ENCODE assay signal across 17 cellular contexts in the genomic region with DNA sequence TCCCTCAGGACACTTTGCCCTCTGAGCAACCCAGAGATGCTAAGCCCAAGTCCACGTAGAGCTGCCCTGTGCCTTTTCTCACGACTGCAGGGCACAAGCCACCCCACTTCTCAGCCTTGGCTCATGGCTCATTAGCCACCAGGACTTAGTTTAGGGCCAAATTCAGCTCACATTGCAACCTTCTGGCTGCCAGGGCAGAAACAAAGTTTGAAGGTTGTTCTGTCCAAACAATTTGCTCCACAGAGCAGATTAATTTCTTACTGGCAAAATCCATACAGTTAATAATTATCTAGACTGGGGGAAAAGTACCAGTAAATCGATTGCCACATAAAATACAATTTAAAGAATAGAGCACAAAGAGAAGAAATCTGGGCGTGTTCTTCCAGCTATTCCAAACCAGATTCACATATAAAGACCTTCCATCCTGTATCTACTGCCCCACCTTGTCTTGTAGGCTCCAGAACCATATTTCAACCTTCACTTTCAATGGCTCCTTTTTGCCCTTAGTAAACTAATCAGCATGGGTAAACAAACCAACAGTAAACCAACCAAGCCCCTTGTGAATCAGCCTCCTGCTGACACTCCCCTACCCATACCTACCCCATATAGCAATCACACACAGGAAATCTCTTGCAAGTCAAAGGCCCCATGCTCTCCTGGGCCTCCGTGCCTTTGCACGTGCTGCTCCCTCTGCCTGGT.
A peak's percentile ranks its signal among the peaks of the same experiment; 100 is the strongest.
DNase-seq lines count a peak whose midpoint lies in the region; ATAC-seq and TF ChIP-seq lines count a peak whose summit lies in the region.
"Had no signal": no experiment of that assay in that cellular context is flagged by ENCODE, and none has a peak within 500 bp of the region (broad histone marks: within the 10 kb centered on the region; RNA-seq: fewer than 3 reads in every experiment).

No MANE protein-coding gene starts in this region.

- H3F3A ChIP-seq in MM.1S (ENCODE audit: insufficient read depth, low read length) = no peaks in the 10 kb centered on the region

- no peak overlapping the region for H2AFZ ChIP-seq in MM.1S (ENCODE audit: low read length)

- no peaks in the 10 kb centered on the region for H3K9me2 ChIP-seq in MM.1S (replicated peaks; ENCODE audit: insufficient read depth, low read length)

- TF ChIP-seq CTCF in HEK293 (tag by site-specific recombination; IDR thresholded peaks at IDR 0.05) = no peak
- TF ChIP-seq CTCF in WTC11 (IDR thresholded peaks at IDR 0.05) = no peak
- TF ChIP-seq CTCF in liver (IDR thresholded peaks at IDR 0.05; ENCODE audit: low read depth, low read length, missing input control) = no peak
- TF ChIP-seq CTCF in MM.1S (IDR thresholded peaks at IDR 0.05; ENCODE audit: low read length) = no peak

- ATAC-seq in WTC11 = no peak
- ATAC-seq in stimulated activated memory B cell treated with anti-CD40 and anti-IgM and Interleukin-4, amounts not matched to agents 10 μg/mL and 1 μg/mL and 100 μg/mL, for 72 hours = no peak
- ATAC-seq: heart left ventricle had no signal

- peaks cover 13% of the 10 kb centered on the region for H3K4me1 Mint-ChIP-seq in WTC11
- H3K4me1 Mint-ChIP-seq in stimulated activated memory B cell treated with anti-CD40 and anti-IgM and Interleukin-4, amounts not matched to agents 10 μg/mL and 1 μg/mL and 100 μg/mL, for 72 hours = peaks cover 57% of the 10 kb centered on the region
- no peaks in the 10 kb centered on the region for H3K4me1 Mint-ChIP-seq in T-helper 2 cell treated with Interferon-gamma antibody and Interleukin-4, amounts not matched to agents 5 μg/mL and 100 μg/mL, for 36 hours (ENCODE audit: low read depth)

- H3K36me3 Mint-ChIP-seq in WTC11 = peaks cover 14% of the 10 kb centered on the region
- H3K36me3 Mint-ChIP-seq in stimulated activated memory B cell treated with anti-CD40 and anti-IgM and Interleukin-4, amounts not matched to agents 10 μg/mL and 1 μg/mL and 100 μg/mL, for 72 hours = no peaks in the 10 kb centered on the region
- H3K36me3 Mint-ChIP-seq in T-helper 2 cell treated with Interferon-gamma antibody and Interleukin-4, amounts not matched to agents 5 μg/mL and 100 μg/mL, for 36 hours (ENCODE audit: low read depth) = no peaks in the 10 kb centered on the region

- H3K79me2 ChIP-seq in MM.1S (ENCODE audit: low read length) = no peaks in the 10 kb centered on the region

- CTCF ChIA-PET in HEK293 (lab: Yijun Ruan, JAX) = interaction anchor here (1.3 kb wide), 1 partner anchor 31 kb away, joined by 3 read pairs; no protein-coding TSS in a partner anchor
- CTCF ChIA-PET in WTC11 (lab: Charles Lee) = interaction anchor here (0.9 kb wide), 1 partner anchor 121 kb away, joined by 3 read pairs; no protein-coding TSS in a partner anchor

- H3K4me1 ChIP-seq in HEK293 (ENCODE audit: control insufficient read depth, insufficient read depth, low read length) (no peaks in the 10 kb centered on the region), liver (ENCODE audit: control insufficient read depth in 4 of 4, insufficient read depth in 4 of 4, low read length in 3 of 4) (peaks cover 14 to 51% (median 41%) of the 10 kb centered on the region in 4 donors), MM.1S (ENCODE audit: low read length) (no peaks in the 10 kb centered on the region)
- H3K4me1 ChIP-seq: heart left ventricle, sigmoid colon had no signal

- no peak overlapping the region for H3K4me3 ChIP-seq in HEK293 (ENCODE audit: low read depth, low read length)
- no peak overlapping the region for H3K4me3 ChIP-seq in liver (ENCODE audit: low read depth in 1 of 3, low read length in 3 of 3)
- no peak overlapping the region for H3K4me3 ChIP-seq in MM.1S (ENCODE audit: low read length)
- H3K4me3 ChIP-seq: heart left ventricle, sigmoid colon had no signal

- DNase-seq in WTC11 (ENCODE audit: low spot score) = no peak
- DNase-seq in NCI-H510A treated with DMSO at 0.1 percent for 48 hours (lab: John Stamatoyannopoulos, UW) = no peak
- DNase-seq in T-helper 2 cell treated with Interferon-gamma antibody and Interleukin-4, amounts not matched to agents 5 μg/mL and 100 μg/mL, for 36 hours (ENCODE audit: low spot score) = no peak
- DNase-seq in cortex of kidney (lab: John Stamatoyannopoulos, UW) = no peak
- DNase-seq in MM.1S = no peak
- DNase-seq: activated CD4-positive, alpha-beta T cell treated with anti-CD3 and anti-CD28 coated beads, Interleukin-2, amount 50 U/mL, for 4 hours; DMS153; GOT3; heart left ventricle; midbrain; NCI-H345; nucleus accumbens; RPMI8226; sigmoid colon had no signal

- H3K27ac ChIP-seq in HEK293 (ENCODE audit: extremely low read depth, low read depth, low read length) (no peak overlapping the region), liver (ENCODE audit: low read depth in 1 of 2, low read length in 2 of 2) (peak overlapping the region; percentile 86 to 98), MM.1S (ENCODE audit: low read length) (no peak overlapping the region)
- H3K27ac ChIP-seq: heart left ventricle, sigmoid colon had no signal

- H3K27ac Mint-ChIP-seq in WTC11 = no peak overlapping the region
- H3K27ac Mint-ChIP-seq in stimulated activated memory B cell treated with anti-CD40 and anti-IgM and Interleukin-4, amounts not matched to agents 10 μg/mL and 1 μg/mL and 100 μg/mL, for 72 hours = peak overlapping the region; percentile 87
- H3K27ac Mint-ChIP-seq in T-helper 2 cell treated with Interferon-gamma antibody and Interleukin-4, amounts not matched to agents 5 μg/mL and 100 μg/mL, for 36 hours = no peak overlapping the region

- 27% methylated on average over 6 of the region's 6 CpGs for WGBS in liver

- H3K9me3 Mint-ChIP-seq in WTC11 = peaks cover 15% of the 10 kb centered on the region
- H3K9me3 Mint-ChIP-seq in stimulated activated memory B cell treated with anti-CD40 and anti-IgM and Interleukin-4, amounts not matched to agents 10 μg/mL and 1 μg/mL and 100 μg/mL, for 72 hours = peaks cover 2% of the 10 kb centered on the region
- no peaks in the 10 kb centered on the region for H3K9me3 Mint-ChIP-seq in T-helper 2 cell treated with Interferon-gamma antibody and Interleukin-4, amounts not matched to agents 5 μg/mL and 100 μg/mL, for 36 hours

- H3K27me3 Mint-ChIP-seq in WTC11 (ENCODE audit: low read depth) = peaks cover 3% of the 10 kb centered on the region; the same call in 1 of the 2 replicates
- H3K27me3 Mint-ChIP-seq in stimulated activated memory B cell treated with anti-CD40 and anti-IgM and Interleukin-4, amounts not matched to agents 10 μg/mL and 1 μg/mL and 100 μg/mL, for 72 hours = no peaks in the 10 kb centered on the region
- H3K27me3 Mint-ChIP-seq in T-helper 2 cell treated with Interferon-gamma antibody and Interleukin-4, amounts not matched to agents 5 μg/mL and 100 μg/mL, for 36 hours (ENCODE audit: low read depth) = peaks cover 21% of the 10 kb centered on the region

- POLR2A ChIA-PET in HEK293 (lab: Yijun Ruan, JAX) (no interaction called here), WTC11 (lab: Charles Lee) (no interaction called here)

- no peak overlapping the region for H3K4me3 Mint-ChIP-seq in WTC11
- H3K4me3 Mint-ChIP-seq in stimulated activated memory B cell treated with anti-CD40 and anti-IgM and Interleukin-4, amounts not matched to agents 10 μg/mL and 1 μg/mL and 100 μg/mL, for 72 hours = no peak overlapping the region
- no peak overlapping the region for H3K4me3 Mint-ChIP-seq in T-helper 2 cell treated with Interferon-gamma antibody and Interleukin-4, amounts not matched to agents 5 μg/mL and 100 μg/mL, for 36 hours

- H3K9me3 ChIP-seq in HEK293 (ENCODE audit: control insufficient read depth, insufficient read depth, low read depth, low read length) = no peaks in the 10 kb centered on the region
- H3K9me3 ChIP-seq in liver (ENCODE audit: control insufficient read depth in 4 of 4, low read length in 3 of 4) = peaks cover 0 to 2% (median 0%) of the 10 kb centered on the region in 4 donors
- H3K9me3 ChIP-seq in MM.1S (replicated peaks; ENCODE audit: insufficient read depth, low read length) = no peaks in the 10 kb centered on the region

- no peaks in the 10 kb centered on the region for H4K20me1 ChIP-seq in MM.1S (ENCODE audit: insufficient read depth, low read length)

- H3K4me2 ChIP-seq in MM.1S (ENCODE audit: low read depth, low read length) = no peak overlapping the region

- peak overlapping the region; percentile 5 to 82 for H3K9ac ChIP-seq in liver (ENCODE audit: low read depth in 1 of 2, low read length in 2 of 2)
- H3K9ac ChIP-seq in MM.1S (ENCODE audit: low read length) = no peak overlapping the region

- H3K27me3 ChIP-seq in liver (ENCODE audit: control insufficient read depth in 4 of 4, insufficient read depth in 4 of 4, low read length in 3 of 4) = no peaks in the 10 kb centered on the region
- H3K27me3 ChIP-seq in MM.1S (replicated peaks; ENCODE audit: insufficient read depth, low read length) = no peaks in the 10 kb centered on the region
- H3K27me3 ChIP-seq: heart left ventricle, sigmoid colon had no signal

- TF ChIP-seq RAD21 in liver (IDR thresholded peaks at IDR 0.05) = peak; percentile 56 to 64

- H3K36me3 ChIP-seq in HEK293 (ENCODE audit: control insufficient read depth in 2 of 2, insufficient read depth in 1 of 2, low read length in 2 of 2) (no peaks in the 10 kb centered on the region), liver (ENCODE audit: control insufficient read depth in 4 of 4, insufficient read depth in 3 of 4, low read depth in 1 of 4, low read length in 3 of 4) (no peaks in the 10 kb centered on the region), MM.1S (replicated peaks; ENCODE audit: insufficient read depth, low read length) (no peaks in the 10 kb centered on the region)
- H3K36me3 ChIP-seq: heart left ventricle, sigmoid colon had no signal

TF ChIP-seq in HEK293, 187 proteins besides CTCF, POLR2A, EP300 and RAD21:
- TF ChIP-seq ZNF623 (tag by site-specific recombination; IDR thresholded peaks at IDR 0.05) (peak; percentile 43; the same call in 1 of the 2 replicates), MYNN (tag by site-specific recombination; IDR thresholded peaks at IDR 0.05; ENCODE audit: borderline replicate concordance) (no peak)

TF ChIP-seq in WTC11, 78 proteins besides CTCF, POLR2A, EP300 and RAD21 (continues in another document):
- TF ChIP-seq, protein P1, sequence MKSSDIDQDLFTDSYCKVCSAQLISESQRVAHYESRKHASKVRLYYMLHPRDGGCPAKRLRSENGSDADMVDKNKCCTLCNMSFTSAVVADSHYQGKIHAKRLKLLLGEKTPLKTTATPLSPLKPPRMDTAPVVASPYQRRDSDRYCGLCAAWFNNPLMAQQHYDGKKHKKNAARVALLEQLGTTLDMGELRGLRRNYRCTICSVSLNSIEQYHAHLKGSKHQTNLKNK (CRISPR knock-in tag; IDR thresholded peaks at IDR 0.05) = no peak

TF ChIP-seq in liver, 16 proteins besides CTCF, POLR2A, EP300 and RAD21 (continues in another document):
- TF ChIP-seq, protein P2, sequence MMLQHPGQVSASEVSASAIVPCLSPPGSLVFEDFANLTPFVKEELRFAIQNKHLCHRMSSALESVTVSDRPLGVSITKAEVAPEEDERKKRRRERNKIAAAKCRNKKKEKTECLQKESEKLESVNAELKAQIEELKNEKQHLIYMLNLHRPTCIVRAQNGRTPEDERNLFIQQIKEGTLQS (IDR thresholded peaks at IDR 0.05) = peak; percentile 63
- peak; percentile 87 for TF ChIP-seq YY1 (IDR thresholded peaks at IDR 0.05)
- TF ChIP-seq RXRA (IDR thresholded peaks at IDR 0.05) = peak; percentile 83 to 97

Comparison
In these comparisons a context has a peak if more than half of its experiments do, and no peak if none do; other contexts are left out.
1. H3K27ac ChIP-seq: peak in liver (2 of 2); none in HEK293 (single experiment) and MM.1S (single experiment).